8 cellular contexts compared by ENCODE assay signal in the genomic region with DNA sequence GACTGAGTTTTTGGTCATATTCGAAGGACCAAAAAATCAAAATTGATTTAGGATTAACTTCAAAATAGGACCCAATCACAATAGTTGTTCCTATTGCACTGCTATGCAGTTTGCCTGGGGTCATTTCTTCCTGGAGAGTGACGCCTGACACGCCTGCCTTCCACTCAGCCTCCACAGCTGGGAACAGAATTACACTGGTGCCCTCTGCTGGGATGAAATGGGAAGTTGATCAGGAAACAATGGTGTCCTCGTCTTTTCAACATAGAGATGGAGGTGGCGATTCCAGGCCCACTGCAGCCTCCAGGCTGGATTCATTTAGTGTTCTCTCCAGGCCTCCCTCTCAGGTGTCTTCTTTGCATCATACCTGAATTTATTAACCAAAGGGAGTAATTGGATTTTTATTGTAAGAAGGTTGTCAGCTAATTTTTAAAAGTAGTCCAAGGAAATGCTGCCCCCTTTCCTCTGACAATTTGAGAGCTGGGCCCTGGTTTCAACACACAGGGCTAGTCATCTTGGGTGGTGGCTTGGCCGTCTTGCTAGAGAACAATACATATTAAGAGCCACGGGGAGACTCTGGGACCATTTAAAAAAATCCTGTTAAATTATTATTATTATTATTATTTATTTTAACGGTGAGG.
DNase-seq lines count a peak whose midpoint lies in the region; ATAC-seq, FAIRE-seq and TF ChIP-seq lines count a peak whose summit lies in the region.

No MANE protein-coding gene starts in this region.

- ATAC-seq in HG03342 (IDR thresholded peaks at IDR 0.05; ENCODE audit: unreplicated experiment) (peak; percentile 97), right lobe of liver (peak; percentile 99 to 100 (median 100))

- DNase-seq in GM19239 (ENCODE audit: insufficient read length, low spot score) = peak; percentile 21
- peak; percentile 53 for DNase-seq in NCI-H226
- DNase-seq in activated CD4-positive, alpha-beta T cell treated with anti-CD3 and anti-CD28 coated beads for 1 hour = peak; percentile 37
- no peak for DNase-seq in chondrocyte (ENCODE audit: low spot score)
- DNase-seq in right lobe of liver = peak; percentile 50 to 71 (median 60)
- peak; percentile 40 to 55 (median 51) for DNase-seq in stimulated activated CD4-positive, alpha-beta T cell treated with anti-CD3 and anti-CD28 coated beads, TNF-alpha, amount 100 ng/mL, for 24 hours (ENCODE audit: low read depth in 3 of 3)

- peak overlapping the region; percentile 77 for H3K27ac Mint-ChIP-seq in chondrocyte (ENCODE audit: unreplicated experiment)

- 18% methylated on average over 8 of the region's 8 CpGs for WGBS in right lobe of liver (ENCODE audit: insufficient coverage, low coverage, low lambda C conversion rate, missing lambda C conversion rate)

- H3K27ac ChIP-seq in C4-2B (no peak overlapping the region), right lobe of liver (no peak overlapping the region)

- peaks cover 47% of the 10 kb centered on the region for H3K4me1 Mint-ChIP-seq in chondrocyte (ENCODE audit: low read depth)

- H3K36me3 Mint-ChIP-seq in chondrocyte (ENCODE audit: low read depth) = no peaks in the 10 kb centered on the region

- no peaks in the 10 kb centered on the region for H3K4me1 ChIP-seq in right lobe of liver

- H3K4me3 ChIP-seq in right lobe of liver = no peak overlapping the region

- no peaks in the 10 kb centered on the region for H3K27me3 ChIP-seq in right lobe of liver

- no peaks in the 10 kb centered on the region for H3K27me3 Mint-ChIP-seq in chondrocyte (ENCODE audit: low read depth)

- peak; percentile 97 for FAIRE-seq in GM19239 (lab: Jason Lieb, UNC)

- H3K9me3 ChIP-seq in right lobe of liver = no peaks in the 10 kb centered on the region

- no peaks in the 10 kb centered on the region for H3K36me3 ChIP-seq in right lobe of liver

- TF ChIP-seq POLR2A in right lobe of liver (IDR thresholded peaks at IDR 0.05) = no peak

- no peak overlapping the region for H3K4me3 Mint-ChIP-seq in chondrocyte (ENCODE audit: unreplicated experiment)

- intact Hi-C loops in right lobe of liver (cut with DNase I) = no loop called here

- TF ChIP-seq CTCF in C4-2B (conservative IDR thresholded peaks at IDR 0.05) (peak; percentile 81), chondrocyte (IDR thresholded peaks at IDR 0.05) (peak; percentile 97), right lobe of liver (IDR thresholded peaks at IDR 0.05) (peak; percentile 73 to 80 (median 79))

- no peaks in the 10 kb centered on the region for H3K9me3 Mint-ChIP-seq in chondrocyte (ENCODE audit: low read depth)
